ENCODE assay signal across 8 cellular contexts in the genomic region with DNA sequence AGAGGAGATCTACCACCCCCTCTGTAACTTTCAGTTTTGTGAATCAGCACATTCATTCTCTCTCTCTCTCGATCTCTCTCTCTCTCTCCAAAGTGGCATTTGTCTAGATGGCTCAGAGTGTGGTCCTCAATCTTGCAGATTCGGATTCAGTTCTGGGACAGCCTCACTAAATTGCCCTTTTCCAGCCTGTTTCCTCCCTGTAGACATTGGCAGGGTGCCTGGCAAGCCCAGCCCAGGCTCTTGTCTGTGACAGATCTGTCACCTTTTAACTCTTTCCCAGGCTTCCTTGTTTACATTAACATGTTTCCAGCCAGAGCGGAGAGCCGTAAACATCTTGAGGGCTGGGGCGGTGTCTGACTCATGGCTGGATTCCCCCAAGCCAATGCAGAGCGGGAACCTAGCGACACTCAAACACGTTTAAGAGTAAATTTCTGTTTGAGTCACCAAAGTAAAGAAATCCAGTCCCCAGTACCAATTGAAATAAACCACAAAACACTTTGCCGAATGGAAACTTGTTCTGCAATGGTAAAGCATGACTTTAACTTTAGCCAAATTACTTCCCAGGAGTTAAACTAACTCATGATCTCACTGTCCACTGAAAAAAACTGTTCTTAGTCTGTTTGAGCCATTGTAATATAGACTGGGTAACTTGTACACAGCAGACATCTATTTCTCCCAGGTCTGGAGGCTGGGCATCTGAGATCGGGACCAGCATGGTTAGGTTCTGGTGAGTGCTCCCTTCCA. TPM values are rescaled to one million over a fixed set of nuclear protein-coding genes. Genes with fewer than 3 reads are reported as not detected.
DNase-seq lines count a peak whose midpoint lies in the region; ATAC-seq and TF ChIP-seq lines count a peak whose summit lies in the region.

No MANE protein-coding gene starts in this region.

- H3K9me3 ChIP-seq in Peyer's patch, result no peaks in the 10 kb centered on the region

- no peaks in the 10 kb centered on the region for H3K36me3 ChIP-seq in Peyer's patch

- no peak overlapping the region for H3K27ac ChIP-seq in Peyer's patch

- peaks cover 0 to 11% (median 0%) of the 10 kb centered on the region in 4 donors for H3K4me1 ChIP-seq in Peyer's patch

- ATAC-seq in HG03108 (IDR thresholded peaks at IDR 0.05; ENCODE audit: unreplicated experiment) (peak; percentile 85), GM18505 (IDR thresholded peaks at IDR 0.05; ENCODE audit: unreplicated experiment) (no peak)

- H3K27me3 ChIP-seq in Peyer's patch, result no peaks in the 10 kb centered on the region

- DNase-seq in activated effector memory CD4-positive, alpha-beta T cell treated with anti-CD3 and anti-CD28 coated beads, Interleukin-2, amount 50 U/mL, for 16 hours, result peak; percentile 76
- no peak for DNase-seq in activated effector memory CD4-positive, alpha-beta T cell treated with Interleukin-2 at 50 U/mL for 16 hours
- DNase-seq in Peyer's patch, result peak in 2 of 3 donors; percentile 63 to 66
- DNase-seq in fibroblast of gingiva (ENCODE audit: low read depth), result peak; percentile 69
- peak in 2 of 3 experiments; percentile 14 to 48 for DNase-seq in stimulated activated CD4-positive, alpha-beta T cell treated with anti-CD3 and anti-CD28 coated beads, TNF-alpha, amount 100 ng/mL, for 24 hours (ENCODE audit: low read depth in 3 of 3)
- no peak for DNase-seq in D341Med (ENCODE audit: low spot score)

- TF ChIP-seq POLR2A in Peyer's patch (IDR thresholded peaks at IDR 0.05), result no peak
- TF ChIP-seq POLR2A in GM18505 (IDR thresholded peaks at IDR 0.05; ENCODE audit: borderline replicate concordance, extremely low read depth, insufficient read depth, insufficient read length), result no peak

- H3K4me3 ChIP-seq in Peyer's patch, result peak overlapping the region in 1 of 4 donors; percentile 21

- no peak for TF ChIP-seq CTCF in Peyer's patch (IDR thresholded peaks at IDR 0.05)

RNA-seq across cellular contexts. Expression of gene CYP27C1, which starts 6.6 kb away (rescaled TPM):
- total RNA-seq in Peyer's patch, result under 1 TPM in 1 of 4 donors, not detected in 3; 0.13 TPM

Comparison
In these comparisons a context has a peak if more than half of its experiments do, and no peak if none do; other contexts are left out.
1. DNase-seq: peak in activated effector memory CD4-positive, alpha-beta T cell treated with anti-CD3 and anti-CD28 coated beads, Interleukin-2, amount 50 U/mL, for 16 hours (single experiment), Peyer's patch (2 of 3), fibroblast of gingiva (single experiment) and stimulated activated CD4-positive, alpha-beta T cell treated with anti-CD3 and anti-CD28 coated beads, TNF-alpha, amount 100 ng/mL, for 24 hours (2 of 3); none in activated effector memory CD4-positive, alpha-beta T cell treated with Interleukin-2 at 50 U/mL for 16 hours (single experiment) and D341Med (single experiment).